Comparison of ENCODE assay signal across 1 cellular context in genomic region chr15:44195151-44195740, GRCh38.
TF ChIP-seq lines count a peak whose summit lies in the region.

Gene FRMD5 (minus strand): TSS chr15:44195271.

TF ChIP-seq in GM12878, 131 proteins besides CTCF, POLR2A, EP300 and RAD21 (continued from another document and continues in another):
- TF ChIP-seq E2F8 (IDR thresholded peaks at IDR 0.05; ENCODE audit: low read depth, partially characterized antibody) (no peak), JUND (IDR thresholded peaks at IDR 0.05; ENCODE audit: low read depth, low read length) (no peak), POLR2AphosphoS5 (IDR thresholded peaks at IDR 0.05; ENCODE audit: low read length) (no peak), SKIL (IDR thresholded peaks at IDR 0.05; ENCODE audit: low read depth, poor library complexity, severe bottlenecking) (no peak), NFXL1 (IDR thresholded peaks at IDR 0.05; ENCODE audit: borderline replicate concordance) (no peak), SREBF1 (IDR thresholded peaks at IDR 0.05; ENCODE audit: low read length) (no peak), RELA (IDR thresholded peaks at IDR 0.05; ENCODE audit: borderline replicate concordance, partially characterized antibody) (no peak), YY1 (IDR thresholded peaks at IDR 0.05; ENCODE audit: low read depth, low read length) (no peak), IRF5 (IDR thresholded peaks at IDR 0.05; ENCODE audit: borderline replicate concordance) (no peak), DPF2 (IDR thresholded peaks at IDR 0.05) (peak; percentile 84), HCFC1 (IDR thresholded peaks at IDR 0.05; ENCODE audit: low read length) (no peak), NFIC (IDR thresholded peaks at IDR 0.05; ENCODE audit: low read depth, low read length) (no peak), ZBTB33 (IDR thresholded peaks at IDR 0.05) (no peak; the same call in 1 of the 2 replicates), ZBTB11 (CRISPR knock-in tag; IDR thresholded peaks at IDR 0.05) (no peak), CEBPB (IDR thresholded peaks at IDR 0.05; ENCODE audit: borderline replicate concordance in 1 of 2, low read depth in 2 of 2, low read length in 2 of 2) (no peak), PAX5 (IDR thresholded peaks at IDR 0.05; ENCODE audit: borderline replicate concordance, low read depth, low read length) (peak; percentile 100), TCF7 (IDR thresholded peaks at IDR 0.05; ENCODE audit: borderline replicate concordance) (no peak), KDM1A (IDR thresholded peaks at IDR 0.05; ENCODE audit: borderline replicate concordance) (no peak), IRF3 (IDR thresholded peaks at IDR 0.05) (peak; percentile 66; the same call in 1 of the 2 replicates), EED (IDR thresholded peaks at IDR 0.05; ENCODE audit: low read depth) (no peak), CHD2 (IDR thresholded peaks at IDR 0.05; ENCODE audit: borderline replicate concordance, low read depth, low read length) (peak; percentile 83), CBX5 (IDR thresholded peaks at IDR 0.05; ENCODE audit: low read depth) (no peak), LARP7 (IDR thresholded peaks at IDR 0.05) (no peak), MLLT1 (IDR thresholded peaks at IDR 0.05) (no peak), HDAC6 (IDR thresholded peaks at IDR 0.05; ENCODE audit: unreplicated experiment) (no peak), JUNB (IDR thresholded peaks at IDR 0.05) (no peak), RBBP5 (conservative IDR thresholded peaks at IDR 0.05) (no peak), SMC3 (IDR thresholded peaks at IDR 0.05; ENCODE audit: borderline replicate concordance, low read length) (no peak), POLR2AphosphoS2 (IDR thresholded peaks at IDR 0.05; ENCODE audit: low read depth, low read length) (no peak), SMAD1 (IDR thresholded peaks at IDR 0.05; ENCODE audit: low read depth, partially characterized antibody) (no peak), ELK1 (IDR thresholded peaks at IDR 0.05; ENCODE audit: low read depth, low read length) (no peak), PRDM15 (CRISPR knock-in tag; IDR thresholded peaks at IDR 0.05) (no peak), BACH1 (IDR thresholded peaks at IDR 0.05; ENCODE audit: borderline replicate concordance) (no peak), RELB (IDR thresholded peaks at IDR 0.05; ENCODE audit: low read depth) (no peak), PBX3 (IDR thresholded peaks at IDR 0.05; ENCODE audit: insufficient replicate concordance, low read depth, low read length) (peak; percentile 100)
